ENCODE assay signal across 1 cellular context in genomic region chr7:17054836-17055235, GRCh38.
TF ChIP-seq lines count a peak whose summit lies in the region.

No MANE protein-coding gene starts in this region.

TF ChIP-seq in HepG2, 621 proteins besides CTCF, POLR2A, EP300 and RAD21 (continued from another document):
- no peak for TF ChIP-seq ZNF407 (CRISPR knock-in tag; IDR thresholded peaks at IDR 0.05; ENCODE audit: not compliant biosample characterization)
- TF ChIP-seq RAD51 (IDR thresholded peaks at IDR 0.05; ENCODE audit: borderline replicate concordance) = no peak
- TF ChIP-seq ZNF468 (CRISPR knock-in tag; IDR thresholded peaks at IDR 0.05) = no peak
- TF ChIP-seq SRY (CRISPR knock-in tag; IDR thresholded peaks at IDR 0.05) = no peak
- no peak for TF ChIP-seq ZIK1 (CRISPR knock-in tag; IDR thresholded peaks at IDR 0.05; ENCODE audit: borderline replicate concordance, low read depth)
- TF ChIP-seq HOXA9 (CRISPR knock-in tag; IDR thresholded peaks at IDR 0.05; ENCODE audit: borderline replicate concordance) = no peak
- TF ChIP-seq ELF3 (CRISPR knock-in tag; IDR thresholded peaks at IDR 0.05) = no peak
- TF ChIP-seq HNRNPK (IDR thresholded peaks at IDR 0.05; ENCODE audit: low read depth, low read length, poor library complexity, severe bottlenecking) = no peak
- no peak for TF ChIP-seq ZNF276 (CRISPR knock-in tag; IDR thresholded peaks at IDR 0.05; ENCODE audit: low read depth)
- TF ChIP-seq ATAD3A (CRISPR knock-in tag; IDR thresholded peaks at IDR 0.05) = no peak
- TF ChIP-seq ZNF530 (CRISPR knock-in tag; IDR thresholded peaks at IDR 0.05; ENCODE audit: low read depth) = no peak
- no peak for TF ChIP-seq ZNF292 (CRISPR knock-in tag; IDR thresholded peaks at IDR 0.05; ENCODE audit: borderline replicate concordance, low read depth)
- TF ChIP-seq, protein P1, sequence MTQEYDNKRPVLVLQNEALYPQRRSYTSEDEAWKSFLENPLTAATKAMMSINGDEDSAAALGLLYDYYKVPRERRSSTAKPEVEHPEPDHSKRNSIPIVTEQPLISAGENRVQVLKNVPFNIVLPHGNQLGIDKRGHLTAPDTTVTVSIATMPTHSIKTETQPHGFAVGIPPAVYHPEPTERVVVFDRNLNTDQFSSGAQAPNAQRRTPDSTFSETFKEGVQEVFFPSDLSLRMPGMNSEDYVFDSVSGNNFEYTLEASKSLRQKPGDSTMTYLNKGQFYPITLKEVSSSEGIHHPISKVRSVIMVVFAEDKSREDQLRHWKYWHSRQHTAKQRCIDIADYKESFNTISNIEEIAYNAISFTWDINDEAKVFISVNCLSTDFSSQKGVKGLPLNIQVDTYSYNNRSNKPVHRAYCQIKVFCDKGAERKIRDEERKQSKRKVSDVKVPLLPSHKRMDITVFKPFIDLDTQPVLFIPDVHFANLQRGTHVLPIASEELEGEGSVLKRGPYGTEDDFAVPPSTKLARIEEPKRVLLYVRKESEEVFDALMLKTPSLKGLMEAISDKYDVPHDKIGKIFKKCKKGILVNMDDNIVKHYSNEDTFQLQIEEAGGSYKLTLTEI (CRISPR knock-in tag; conservative IDR thresholded peaks at IDR 0.05) = no peak
- TF ChIP-seq HES4 (CRISPR knock-in tag; IDR thresholded peaks at IDR 0.05; ENCODE audit: borderline replicate concordance) = no peak
- no peak for TF ChIP-seq ZNF101 (CRISPR knock-in tag; IDR thresholded peaks at IDR 0.05; ENCODE audit: borderline replicate concordance, low read depth)
